Comparison of ENCODE assay signal across 8 cellular contexts in genomic region chr9:128323192-128323730, GRCh38. TPM values are rescaled to one million over a fixed set of nuclear protein-coding genes. Genes with fewer than 3 reads are reported as not detected.
DNase-seq lines count a peak whose midpoint lies in the region; TF ChIP-seq lines count a peak whose summit lies in the region.

No MANE protein-coding gene starts in this region.

- H3K4me2 ChIP-seq in skeletal muscle satellite cell (ENCODE audit: low read length): peak overlapping the region; percentile 94

- peaks cover 7% of the 10 kb centered on the region for H3K4me1 Mint-ChIP-seq in T-helper 1 cell treated with Interleukin-12 subunit alpha and Interleukin-12 subunit beta and Interleukin-4 antibody, amounts not matched to agents 30 μg/mL and 1 μg/mL, for 36 hours (ENCODE audit: low read depth)

- peak overlapping the region; percentile 88 for H3K4me3 Mint-ChIP-seq in T-helper 1 cell treated with Interleukin-12 subunit alpha and Interleukin-12 subunit beta and Interleukin-4 antibody, amounts not matched to agents 30 μg/mL and 1 μg/mL, for 36 hours

- peaks cover 6% of the 10 kb centered on the region for H3K36me3 Mint-ChIP-seq in T-helper 1 cell treated with Interleukin-12 subunit alpha and Interleukin-12 subunit beta and Interleukin-4 antibody, amounts not matched to agents 30 μg/mL and 1 μg/mL, for 36 hours (ENCODE audit: low read depth)

- no peaks in the 10 kb centered on the region for H3K9me3 Mint-ChIP-seq in T-helper 1 cell treated with Interleukin-12 subunit alpha and Interleukin-12 subunit beta and Interleukin-4 antibody, amounts not matched to agents 30 μg/mL and 1 μg/mL, for 36 hours

- peak overlapping the region; percentile 82 for H3K27ac Mint-ChIP-seq in T-helper 1 cell treated with Interleukin-12 subunit alpha and Interleukin-12 subunit beta and Interleukin-4 antibody, amounts not matched to agents 30 μg/mL and 1 μg/mL, for 36 hours

- TF ChIP-seq CTCF in fibroblast of the aortic adventitia (IDR thresholded peaks at IDR 0.05; ENCODE audit: insufficient read depth, low read length): no peak

- H3K4me3 ChIP-seq in fibroblast of the aortic adventitia (ENCODE audit: low read depth, low read length): peak overlapping the region; percentile 98
- peak overlapping the region; percentile 92 for H3K4me3 ChIP-seq in skeletal muscle satellite cell (ENCODE audit: low read length)

- no peaks in the 10 kb centered on the region for H3K27me3 Mint-ChIP-seq in T-helper 1 cell treated with Interleukin-12 subunit alpha and Interleukin-12 subunit beta and Interleukin-4 antibody, amounts not matched to agents 30 μg/mL and 1 μg/mL, for 36 hours (ENCODE audit: low read depth)

- no peak for DNase-seq in T-helper 1 cell
- DNase-seq in SW480 (ENCODE audit: low spot score): peak; percentile 22
- peak; percentile 34 for DNase-seq in fibroblast of the aortic adventitia (ENCODE audit: low read depth)
- no peak for DNase-seq in activated CD8-positive, alpha-beta memory T cell treated with anti-CD3 and anti-CD28 coated beads, Interleukin-2, amount 50 U/mL, for 4 hours
- no peak for DNase-seq in DMS 273 treated with DMSO at 0.1 percent for 48 hours (lab: John Stamatoyannopoulos, UW)
- no peak for DNase-seq in mucosa of gallbladder (ENCODE audit: low spot score)

- H3K9me3 ChIP-seq in skeletal muscle satellite cell (replicated peaks; ENCODE audit: low read length): no peaks in the 10 kb centered on the region

- H3K9ac ChIP-seq in skeletal muscle satellite cell (ENCODE audit: low read depth, low read length): peak overlapping the region; percentile 94

- peaks cover 17% of the 10 kb centered on the region for H3K4me1 ChIP-seq in skeletal muscle satellite cell (ENCODE audit: control insufficient read depth, insufficient read depth, low read length)

- no peaks in the 10 kb centered on the region for H3K27me3 ChIP-seq in skeletal muscle satellite cell (ENCODE audit: control insufficient read depth, insufficient read depth, low read length)

- peaks cover 26% of the 10 kb centered on the region for H3K36me3 ChIP-seq in skeletal muscle satellite cell (ENCODE audit: insufficient read depth, low read length)

RNA-seq across cellular contexts. Expression of gene COQ4, which starts 0.6 kb away (rescaled TPM):
- total RNA-seq in fibroblast of the aortic adventitia (ENCODE audit: low replicate concordance) (13.5 and 34.9 TPM in 2 replicates), mucosa of gallbladder (54.8 TPM)
- total RNA-seq in skeletal muscle satellite cell (2012; rRNA removed): 43.1 and 68.8 TPM in 2 replicates

RNA-seq across cellular contexts. Expression of gene TRUB2, which starts 1.0 kb away (rescaled TPM):
- total RNA-seq in fibroblast of the aortic adventitia (ENCODE audit: low replicate concordance) (13.6 and 26.2 TPM in 2 replicates), mucosa of gallbladder (21.8 TPM)
- 18.8 and 19.7 TPM in 2 replicates for total RNA-seq in skeletal muscle satellite cell (2012; rRNA removed)

RNA-seq across cellular contexts. Expression of gene SLC27A4, which starts 17.1 kb away (rescaled TPM):
- total RNA-seq in fibroblast of the aortic adventitia (ENCODE audit: low replicate concordance) (23.5 and 27.9 TPM in 2 replicates), mucosa of gallbladder (50.4 TPM)
- 23.8 and 29.3 TPM in 2 replicates for total RNA-seq in skeletal muscle satellite cell (2012; rRNA removed)

RNA-seq across cellular contexts. Expression of gene SWI5, which starts 47.2 kb away (rescaled TPM):
- total RNA-seq in fibroblast of the aortic adventitia (ENCODE audit: low replicate concordance) (21.5 and 35.2 TPM in 2 replicates), mucosa of gallbladder (26.9 TPM)
- 29.2 and 32.1 TPM in 2 replicates for total RNA-seq in skeletal muscle satellite cell (2012; rRNA removed)

RNA-seq across cellular contexts. Expression of gene GOLGA2, which starts 47.5 kb away (rescaled TPM):
- total RNA-seq in fibroblast of the aortic adventitia (ENCODE audit: low replicate concordance) (63.5 and 108 TPM in 2 replicates), mucosa of gallbladder (117 TPM)
- 60.5 and 62.6 TPM in 2 replicates for total RNA-seq in skeletal muscle satellite cell (2012; rRNA removed)

Comparison
In these comparisons a context has a peak if more than half of its experiments do, and no peak if none do; other contexts are left out.
1. DNase-seq: peak in SW480 (single experiment) and fibroblast of the aortic adventitia (single experiment); none in T-helper 1 cell (0 of 5), activated CD8-positive, alpha-beta memory T cell treated with anti-CD3 and anti-CD28 coated beads, Interleukin-2, amount 50 U/mL, for 4 hours (single experiment), DMS 273 treated with DMSO at 0.1 percent for 48 hours (single experiment) and mucosa of gallbladder (single experiment).